2 cellular contexts compared by ENCODE assay signal in the genomic region with DNA sequence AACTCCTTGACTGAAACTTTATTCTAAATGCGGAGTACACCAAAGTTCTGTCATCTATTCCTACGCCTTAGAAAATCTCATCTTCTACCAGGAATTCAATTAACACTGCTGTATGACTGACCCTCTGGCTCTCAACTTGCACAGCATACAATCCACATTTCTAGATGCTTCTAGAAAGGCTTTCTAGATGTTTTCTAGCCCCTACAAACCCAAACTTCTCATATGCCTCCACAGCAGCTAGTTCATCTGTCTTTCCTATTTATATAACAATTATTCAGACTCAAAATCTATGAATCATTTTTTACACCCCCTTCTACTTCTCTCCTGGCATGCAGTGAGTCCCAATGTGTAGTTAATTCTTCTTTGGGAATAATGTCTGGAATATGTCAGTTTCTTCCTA.
TF ChIP-seq lines count a peak whose summit lies in the region.

No MANE protein-coding gene starts in this region.

TF ChIP-seq in SK-N-SH, 30 proteins besides CTCF, POLR2A, EP300 and RAD21 (continued from another document):
- no peak for TF ChIP-seq FOSL2 (IDR thresholded peaks at IDR 0.05; ENCODE audit: borderline replicate concordance, low read depth)
- TF ChIP-seq FOXJ3 (CRISPR knock-in tag; IDR thresholded peaks at IDR 0.05), result no peak
- TF ChIP-seq RCOR1 (IDR thresholded peaks at IDR 0.05; ENCODE audit: low read length), result no peak
- no peak for TF ChIP-seq TCF12 (IDR thresholded peaks at IDR 0.05)
- no peak for TF ChIP-seq TAF1 (IDR thresholded peaks at IDR 0.05; ENCODE audit: borderline replicate concordance, low read depth, low read length)
- no peak for TF ChIP-seq GABPA (IDR thresholded peaks at IDR 0.05; ENCODE audit: low read depth)
TF ChIP-seq in SK-N-SH: peak in this region for 0.

TF ChIP-seq in SK-N-SH treated with all-trans-retinoic acid at 6 μM for 48 hours, 23 proteins besides CTCF, POLR2A, EP300 and RAD21 (continued from another document):
- TF ChIP-seq, protein P1, sequence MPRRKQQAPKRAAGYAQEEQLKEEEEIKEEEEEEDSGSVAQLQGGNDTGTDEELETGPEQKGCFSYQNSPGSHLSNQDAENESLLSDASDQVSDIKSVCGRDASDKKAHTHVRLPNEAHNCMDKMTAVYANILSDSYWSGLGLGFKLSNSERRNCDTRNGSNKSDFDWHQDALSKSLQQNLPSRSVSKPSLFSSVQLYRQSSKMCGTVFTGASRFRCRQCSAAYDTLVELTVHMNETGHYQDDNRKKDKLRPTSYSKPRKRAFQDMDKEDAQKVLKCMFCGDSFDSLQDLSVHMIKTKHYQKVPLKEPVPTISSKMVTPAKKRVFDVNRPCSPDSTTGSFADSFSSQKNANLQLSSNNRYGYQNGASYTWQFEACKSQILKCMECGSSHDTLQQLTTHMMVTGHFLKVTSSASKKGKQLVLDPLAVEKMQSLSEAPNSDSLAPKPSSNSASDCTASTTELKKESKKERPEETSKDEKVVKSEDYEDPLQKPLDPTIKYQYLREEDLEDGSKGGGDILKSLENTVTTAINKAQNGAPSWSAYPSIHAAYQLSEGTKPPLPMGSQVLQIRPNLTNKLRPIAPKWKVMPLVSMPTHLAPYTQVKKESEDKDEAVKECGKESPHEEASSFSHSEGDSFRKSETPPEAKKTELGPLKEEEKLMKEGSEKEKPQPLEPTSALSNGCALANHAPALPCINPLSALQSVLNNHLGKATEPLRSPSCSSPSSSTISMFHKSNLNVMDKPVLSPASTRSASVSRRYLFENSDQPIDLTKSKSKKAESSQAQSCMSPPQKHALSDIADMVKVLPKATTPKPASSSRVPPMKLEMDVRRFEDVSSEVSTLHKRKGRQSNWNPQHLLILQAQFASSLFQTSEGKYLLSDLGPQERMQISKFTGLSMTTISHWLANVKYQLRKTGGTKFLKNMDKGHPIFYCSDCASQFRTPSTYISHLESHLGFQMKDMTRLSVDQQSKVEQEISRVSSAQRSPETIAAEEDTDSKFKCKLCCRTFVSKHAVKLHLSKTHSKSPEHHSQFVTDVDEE (CRISPR knock-in tag; IDR thresholded peaks at IDR 0.05), result no peak
- TF ChIP-seq ZNF565 (CRISPR knock-in tag; conservative IDR thresholded peaks at IDR 0.05; ENCODE audit: low read depth), result no peak
- no peak for TF ChIP-seq ISL1 (CRISPR knock-in tag; IDR thresholded peaks at IDR 0.05)
